In the genomic region with DNA sequence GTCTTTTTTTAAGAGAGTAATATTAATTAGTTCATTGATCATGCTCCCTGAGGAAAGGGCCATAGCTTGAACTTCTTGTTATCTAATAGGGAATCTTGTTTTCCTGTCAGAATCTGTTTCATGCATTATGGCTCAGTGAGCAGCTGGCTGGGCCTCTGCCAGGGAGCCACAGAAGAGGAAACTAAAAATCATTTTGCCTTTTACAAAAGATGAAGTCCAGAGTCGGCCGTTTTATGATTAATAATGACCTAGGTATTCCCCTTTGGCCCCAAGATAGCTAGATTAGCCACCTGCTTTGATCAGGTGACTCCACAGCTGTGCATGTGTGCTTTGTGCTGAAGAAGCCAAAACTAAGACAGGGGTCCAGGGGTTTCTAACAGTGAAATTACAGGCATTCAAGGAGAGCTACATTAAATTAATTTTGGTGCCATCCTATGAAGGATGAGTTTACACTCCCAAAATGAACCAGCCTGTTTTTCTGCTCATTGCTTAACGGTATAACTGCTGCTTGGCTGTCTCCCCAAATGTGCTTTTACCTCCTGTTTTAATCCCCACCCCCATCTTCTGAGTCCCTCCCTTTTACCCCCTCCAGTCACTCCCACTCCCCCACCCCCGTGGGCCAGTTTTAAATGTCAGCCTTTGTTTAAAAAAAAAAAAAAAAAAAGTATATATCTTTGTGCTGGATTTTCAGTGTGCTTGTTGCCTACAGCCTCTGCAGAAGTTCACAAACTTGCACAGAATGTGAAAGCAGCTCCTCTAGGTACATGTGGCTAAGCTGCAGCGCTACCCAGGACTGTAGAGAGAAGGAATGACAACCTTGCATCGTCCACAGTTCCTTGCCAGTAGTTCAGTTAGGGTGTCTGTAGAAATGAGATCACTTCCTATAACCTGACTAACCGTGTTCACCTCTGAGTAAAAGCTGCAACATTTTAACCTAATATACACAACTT, we compare ENCODE assay signal across 7 cellular contexts.
DNase-seq lines count a peak whose midpoint lies in the region; ATAC-seq, FAIRE-seq and TF ChIP-seq lines count a peak whose summit lies in the region.

No MANE protein-coding gene starts in this region.

- CTCF ChIA-PET in GM10248 (lab: Yijun Ruan, JAX) = interaction anchor here (0.6 to 2.9 kb wide), 8 partner anchors 9 to 126 kb away, joined by 3 to 12 read pairs (median 4); no protein-coding TSS in a partner anchor

- H3K9ac ChIP-seq in SU-DHL-6 (ENCODE audit: low read length) = peak overlapping the region; percentile 21
- H3K9ac ChIP-seq in kidney (ENCODE audit: low read length in 2 of 2) = no peak overlapping the region

- TF ChIP-seq CTCF in GM10248 (IDR thresholded peaks at IDR 0.05; ENCODE audit: control extremely low read depth, extremely low read depth, low read depth, missing control alignments) (no peak), SU-DHL-6 (IDR thresholded peaks at IDR 0.05; ENCODE audit: insufficient read depth, low read length, poor library complexity, severe bottlenecking) (no peak), kidney (IDR thresholded peaks at IDR 0.05; ENCODE audit: borderline replicate concordance, extremely low read depth, insufficient read depth) (no peak), WERI-Rb-1 (IDR thresholded peaks at IDR 0.05; ENCODE audit: low read depth, low read length) (no peak)

- ATAC-seq in GM19328 (IDR thresholded peaks at IDR 0.05; ENCODE audit: unreplicated experiment) (peak; percentile 29), HG03196 (IDR thresholded peaks at IDR 0.05; ENCODE audit: unreplicated experiment) (peak; percentile 41)

- H3K9me2 ChIP-seq in SU-DHL-6 (replicated peaks; ENCODE audit: insufficient read depth, low read length) = no peaks in the 10 kb centered on the region

- peaks cover 32% of the 10 kb centered on the region for H3F3A ChIP-seq in SU-DHL-6 (ENCODE audit: insufficient read depth)

- no peaks in the 10 kb centered on the region for H3K79me2 ChIP-seq in SU-DHL-6 (ENCODE audit: insufficient read depth, low read length)

- peaks cover 24 to 40% of the 10 kb centered on the region in 2 donors for H3K4me1 ChIP-seq in kidney (ENCODE audit: control insufficient read depth in 1 of 2, insufficient read depth in 1 of 2, low read depth in 1 of 2, low read length in 2 of 2)

- H3K36me3 ChIP-seq in SU-DHL-6 (ENCODE audit: low read length) (no peaks in the 10 kb centered on the region), kidney (ENCODE audit: control insufficient read depth in 1 of 2, insufficient read depth in 2 of 2, low read length in 2 of 2) (no peaks in the 10 kb centered on the region), WERI-Rb-1 (no peaks in the 10 kb centered on the region)

- intact Hi-C loops in kidney (cut with DNase I) = no loop called here

- no peak for FAIRE-seq in kidney (lab: Jason Lieb, UNC)

- peak overlapping the region; percentile 3 for H2AFZ ChIP-seq in SU-DHL-6 (ENCODE audit: low read depth, low read length, severe bottlenecking)

- H3K27me3 ChIP-seq in SU-DHL-6 (ENCODE audit: low read length) (no peaks in the 10 kb centered on the region), WERI-Rb-1 (ENCODE audit: insufficient read depth, low read depth, severe bottlenecking) (no peaks in the 10 kb centered on the region)

- DNase-seq in GM10248 (ENCODE audit: extremely low spot score) = peak; percentile 66
- no peak for DNase-seq in kidney
- no peak for DNase-seq in WERI-Rb-1
- no peak for DNase-seq in HUDEP-2 (lab: John Stamatoyannopoulos, UW; ENCODE audit: unreplicated experiment in 76 of 76)

- peak overlapping the region; percentile 59 for H3K4me2 ChIP-seq in SU-DHL-6 (ENCODE audit: low read depth, low read length, poor library complexity, severe bottlenecking)

- H3K9me3 ChIP-seq in SU-DHL-6 (ENCODE audit: insufficient read depth, low read length) (no peaks in the 10 kb centered on the region), kidney (ENCODE audit: control insufficient read depth in 1 of 2, low read length in 2 of 2) (no peaks in the 10 kb centered on the region), WERI-Rb-1 (ENCODE audit: severe bottlenecking) (no peaks in the 10 kb centered on the region)

- H3K4me3 ChIP-seq in SU-DHL-6 (ENCODE audit: insufficient read depth, low read length, poor library complexity, severe bottlenecking) = peak overlapping the region; percentile 12
- H3K4me3 ChIP-seq in kidney (ENCODE audit: low read length in 2 of 2) = no peak overlapping the region
- H3K4me3 ChIP-seq in WERI-Rb-1 (ENCODE audit: low read depth, low read length) = no peak overlapping the region

- peak overlapping the region; percentile 85 for H3K27ac ChIP-seq in SU-DHL-6 (ENCODE audit: low read depth, low read length)
- H3K27ac ChIP-seq in kidney (ENCODE audit: low read depth in 2 of 2, low read length in 2 of 2) = peak overlapping the region; percentile 19 to 50
- H3K27ac ChIP-seq in WERI-Rb-1 = no peak overlapping the region

- H4K20me1 ChIP-seq in SU-DHL-6 (ENCODE audit: low read depth, low read length) = no peaks in the 10 kb centered on the region

- POLR2A ChIA-PET in GM10248 (lab: Yijun Ruan, JAX) = interaction anchor here (0.5 to 2.2 kb wide), 5 partner anchors 9 to 291 kb away, joined by 4 to 9 read pairs (median 6); no protein-coding TSS in a partner anchor
